In genomic region chr12:130477221-130477620, GRCh38 we compare ENCODE assay signal across 15 cellular contexts.
DNase-seq lines count a peak whose midpoint lies in the region; ATAC-seq and TF ChIP-seq lines count a peak whose summit lies in the region.
"Had no signal": no experiment of that assay in that cellular context is flagged by ENCODE, and none has a peak within 500 bp of the region (broad histone marks: within the 10 kb centered on the region; RNA-seq: fewer than 3 reads in every experiment).

No MANE protein-coding gene starts in this region.

- H3K9me3 Mint-ChIP-seq in chondrocyte (ENCODE audit: low read depth): no peaks in the 10 kb centered on the region
- H3K9me3 Mint-ChIP-seq: CD14-positive monocyte; CD4-positive, alpha-beta T cell; H9 had no signal

- H3K27ac Mint-ChIP-seq in chondrocyte (ENCODE audit: unreplicated experiment): no peak overlapping the region
- H3K27ac Mint-ChIP-seq: CD14-positive monocyte; CD4-positive, alpha-beta T cell; CD8-positive, alpha-beta memory T cell; GM23338 had no signal

- H2AFZ ChIP-seq in parathyroid adenoma: no peak overlapping the region
- H2AFZ ChIP-seq: GM23338 had no signal

- peaks cover 0 to 12% (median 0%) of the 10 kb centered on the region in 11 experiments; a peak in 5 of 22 replicates for H3K27me3 ChIP-seq in BLaER1 treated with 17β-estradiol and CSF1 and Interleukin-3, amounts not matched to agents 10 nM and 100 nM
- no peaks in the 10 kb centered on the region for H3K27me3 ChIP-seq in parathyroid adenoma (ENCODE audit: control insufficient read depth, insufficient read depth, low read length)

- no peak overlapping the region for H3K9ac ChIP-seq in BLaER1 treated with 17β-estradiol and CSF1 and Interleukin-3, amounts not matched to agents 10 nM and 100 nM
- H3K9ac ChIP-seq in parathyroid adenoma: no peak overlapping the region

- peaks cover 0 to 11% (median 0%) of the 10 kb centered on the region in 11 experiments; a peak in 2 of 22 replicates for H4K20me1 ChIP-seq in BLaER1 treated with 17β-estradiol and CSF1 and Interleukin-3, amounts not matched to agents 10 nM and 100 nM

- ATAC-seq in HG03342 (IDR thresholded peaks at IDR 0.05; ENCODE audit: unreplicated experiment): no peak
- ATAC-seq: GM23338, HCT116 had no signal

- H3K4me3 ChIP-seq in BLaER1 treated with 17β-estradiol and CSF1 and Interleukin-3, amounts not matched to agents 10 nM and 100 nM: no peak overlapping the region
- H3K4me3 ChIP-seq in parathyroid adenoma (ENCODE audit: low read depth, low read length): peak overlapping the region; percentile 2
- H3K4me3 ChIP-seq: GM23338 had no signal

- no peaks in the 10 kb centered on the region for H3K9me3 ChIP-seq in BLaER1 treated with 17β-estradiol and CSF1 and Interleukin-3, amounts not matched to agents 10 nM and 100 nM (replicated peaks in 1 of 11)
- no peaks in the 10 kb centered on the region for H3K9me3 ChIP-seq in parathyroid adenoma (ENCODE audit: control insufficient read depth, low read length)

- peaks cover 0 to 51% (median 46%) of the 10 kb centered on the region in 10 experiments; a peak in 17 of 20 replicates for H3K4me1 ChIP-seq in BLaER1 treated with 17β-estradiol and CSF1 and Interleukin-3, amounts not matched to agents 10 nM and 100 nM
- H3K4me1 ChIP-seq in parathyroid adenoma: peaks cover 81% of the 10 kb centered on the region

- TF ChIP-seq CTCF in chondrocyte (IDR thresholded peaks at IDR 0.05) (no peak), parathyroid adenoma (IDR thresholded peaks at IDR 0.05) (no peak)

- no peaks in the 10 kb centered on the region for H3K36me3 Mint-ChIP-seq in chondrocyte (ENCODE audit: low read depth)
- H3K36me3 Mint-ChIP-seq: CD14-positive monocyte; CD8-positive, alpha-beta memory T cell had no signal

- H3K4me1 Mint-ChIP-seq in chondrocyte (ENCODE audit: low read depth): no peaks in the 10 kb centered on the region
- H3K4me1 Mint-ChIP-seq: CD14-positive monocyte; CD8-positive, alpha-beta memory T cell had no signal

- H3K27ac ChIP-seq in BLaER1 treated with 17β-estradiol and CSF1 and Interleukin-3, amounts not matched to agents 10 nM and 100 nM: no peak overlapping the region
- peak overlapping the region; percentile 91 for H3K27ac ChIP-seq in parathyroid adenoma

- no peaks in the 10 kb centered on the region for H3K36me3 ChIP-seq in BLaER1 treated with 17β-estradiol and CSF1 and Interleukin-3, amounts not matched to agents 10 nM and 100 nM
- no peaks in the 10 kb centered on the region for H3K36me3 ChIP-seq in parathyroid adenoma (ENCODE audit: control insufficient read depth, insufficient read depth, low read length)

- peaks cover 16% of the 10 kb centered on the region for H3K27me3 Mint-ChIP-seq in chondrocyte (ENCODE audit: low read depth)
- H3K27me3 Mint-ChIP-seq: CD4-positive, alpha-beta T cell had no signal

- peaks cover 33% of the 10 kb centered on the region for H3K79me2 ChIP-seq in parathyroid adenoma

- peak overlapping the region in 9 of 11 experiments; percentile 39 to 82 (median 71); a peak in 16 of 22 replicates for H3K4me2 ChIP-seq in BLaER1 treated with 17β-estradiol and CSF1 and Interleukin-3, amounts not matched to agents 10 nM and 100 nM
- peak overlapping the region; percentile 13 for H3K4me2 ChIP-seq in parathyroid adenoma (ENCODE audit: low read length)
- H3K4me2 ChIP-seq: GM23338 had no signal

- no peak overlapping the region for H3K4me3 Mint-ChIP-seq in chondrocyte (ENCODE audit: unreplicated experiment)
- H3K4me3 Mint-ChIP-seq: CD14-positive monocyte; CD4-positive, alpha-beta T cell; CD8-positive, alpha-beta memory T cell; GM23338; H9 had no signal

- DNase-seq in chondrocyte (ENCODE audit: low spot score) (peak; percentile 64), GM19238 (ENCODE audit: insufficient read length, low spot score) (no peak), retina (no peak)
- DNase-seq: CD4-positive, alpha-beta T cell; CD8-positive, alpha-beta memory T cell; DMS 273 treated with DMSO at 0.1 percent for 48 hours; DMS79 treated with DMSO at 0.1 percent for 48 hours; GF-D8; H9 had no signal
